In the genomic region with DNA sequence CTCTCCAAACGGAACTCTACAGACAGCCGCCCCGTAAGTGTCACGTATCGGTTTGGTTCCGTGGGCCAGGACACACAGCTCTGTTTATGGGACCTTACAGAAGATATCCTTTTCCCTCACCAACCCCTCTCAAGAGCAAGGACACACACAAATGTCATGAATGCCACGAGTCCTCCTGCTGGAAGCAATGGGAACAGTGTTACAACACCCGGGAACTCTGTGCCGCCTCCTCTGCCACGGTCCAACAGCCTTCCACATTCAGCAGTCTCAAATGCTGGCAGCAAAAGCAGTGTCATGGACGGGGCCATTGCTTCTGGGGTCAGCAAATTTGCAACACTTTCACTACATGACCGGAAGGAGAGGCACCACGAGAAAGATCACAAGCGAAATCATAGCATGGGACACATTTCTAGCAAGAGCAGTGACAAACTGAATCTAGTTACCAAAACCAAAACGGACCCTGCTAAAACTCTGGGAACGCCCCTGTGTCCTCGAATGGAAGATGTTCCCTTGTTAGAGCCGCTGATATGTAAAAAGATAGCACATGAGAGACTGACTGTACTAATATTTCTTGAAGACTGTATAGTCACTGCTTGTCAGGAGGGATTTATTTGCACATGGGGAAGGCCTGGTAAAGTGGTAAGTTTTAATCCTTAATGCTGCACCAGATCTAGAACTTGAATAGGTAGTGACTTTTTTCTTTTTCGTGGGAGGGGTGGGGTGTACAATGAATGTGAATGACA, we compare ENCODE assay signal across 9 cellular contexts.
DNase-seq lines count a peak whose midpoint lies in the region; ATAC-seq, FAIRE-seq and TF ChIP-seq lines count a peak whose summit lies in the region.
"Had no signal": no experiment of that assay in that cellular context is flagged by ENCODE, and none has a peak within 500 bp of the region (broad histone marks: within the 10 kb centered on the region; RNA-seq: fewer than 3 reads in every experiment).

No MANE protein-coding gene starts in this region.

- no peak overlapping the region for H3K4me3 ChIP-seq in SK-N-MC

- H3K9ac ChIP-seq in SK-N-MC (ENCODE audit: insufficient read length) = no peak overlapping the region

- no peaks in the 10 kb centered on the region for H3K4me1 Mint-ChIP-seq in osteocyte (ENCODE audit: unreplicated experiment)

- H3K27me3 Mint-ChIP-seq in osteocyte (ENCODE audit: unreplicated experiment) = no peaks in the 10 kb centered on the region

- H3K9me3 ChIP-seq in SK-N-MC (ENCODE audit: low read depth, low read length) = no peaks in the 10 kb centered on the region

- no peak overlapping the region for H3K4me3 Mint-ChIP-seq in osteocyte (ENCODE audit: unreplicated experiment)

- DNase-seq in D721Med (ENCODE audit: insufficient read length, low spot score) = no peak
- no peak for DNase-seq in SK-N-MC (ENCODE audit: low read depth, low spot score)
- peak; percentile 61 for DNase-seq in glomerular visceral epithelial cell (ENCODE audit: extremely low spot score)
- DNase-seq in osteocyte (ENCODE audit: extremely low spot score, unreplicated experiment) = no peak
- DNase-seq in NK-92 treated with Interleukin-12 subunit alpha and Interleukin-12 subunit beta, amount 100 ng/mL, for 24 hours (lab: John Stamatoyannopoulos, UW) = no peak
- no peak for DNase-seq in NCI-H2107 (lab: John Stamatoyannopoulos, UW)
- DNase-seq: activated effector memory CD4-positive, alpha-beta T cell treated with Interleukin-2 at 50 U/mL for 16 hours had no signal

- H3K27ac Mint-ChIP-seq in osteocyte (ENCODE audit: unreplicated experiment) = no peak overlapping the region

- peaks cover 26% of the 10 kb centered on the region for H3K36me3 Mint-ChIP-seq in osteocyte (ENCODE audit: unreplicated experiment)

- no peaks in the 10 kb centered on the region for H3K9me3 Mint-ChIP-seq in osteocyte (ENCODE audit: unreplicated experiment)

- ATAC-seq in HG02623 (IDR thresholded peaks at IDR 0.05; ENCODE audit: unreplicated experiment) (no peak), HG03025 (IDR thresholded peaks at IDR 0.05; ENCODE audit: low FRiP score, unreplicated experiment) (no peak)

- 0 out of 2 replicates have a peak overlapping the region, but pooled peaks have one; percentile 42 for H3K27ac ChIP-seq in SK-N-MC

- peaks cover 26% of the 10 kb centered on the region for H3K36me3 ChIP-seq in SK-N-MC (ENCODE audit: insufficient read depth, low read length)

- TF ChIP-seq CTCF in D721Med (IDR thresholded peaks at IDR 0.05; ENCODE audit: insufficient read depth, missing control alignments) = peak; percentile 24
- peak; percentile 22 for TF ChIP-seq CTCF in osteocyte (IDR thresholded peaks at IDR 0.05)

- FAIRE-seq in D721Med (lab: Jason Lieb, UNC) = no peak
